1 cellular context compared by ENCODE assay signal in the genomic region with DNA sequence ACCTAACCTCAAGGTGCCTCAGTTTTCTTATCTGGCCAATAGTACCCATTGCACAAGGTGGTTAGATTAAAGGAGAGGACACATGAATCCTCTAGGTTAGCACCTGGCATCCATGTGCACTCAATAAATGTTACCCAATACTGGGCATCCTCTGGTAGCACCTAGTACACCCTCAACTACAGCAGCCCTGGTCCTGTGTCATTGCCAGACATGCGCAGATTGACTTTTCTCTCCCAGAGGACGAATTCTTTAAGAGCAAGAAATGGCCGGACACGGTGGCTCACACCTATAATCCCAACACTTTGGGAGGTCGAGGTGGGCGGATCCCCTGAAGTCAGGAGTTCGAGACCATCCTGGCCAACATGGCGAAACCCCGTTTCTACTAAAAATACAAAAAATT.
TF ChIP-seq lines count a peak whose summit lies in the region.

No MANE protein-coding gene starts in this region.

TF ChIP-seq in liver, 16 proteins besides CTCF, POLR2A, EP300 and RAD21 (continued from another document):
- TF ChIP-seq, protein P1, sequence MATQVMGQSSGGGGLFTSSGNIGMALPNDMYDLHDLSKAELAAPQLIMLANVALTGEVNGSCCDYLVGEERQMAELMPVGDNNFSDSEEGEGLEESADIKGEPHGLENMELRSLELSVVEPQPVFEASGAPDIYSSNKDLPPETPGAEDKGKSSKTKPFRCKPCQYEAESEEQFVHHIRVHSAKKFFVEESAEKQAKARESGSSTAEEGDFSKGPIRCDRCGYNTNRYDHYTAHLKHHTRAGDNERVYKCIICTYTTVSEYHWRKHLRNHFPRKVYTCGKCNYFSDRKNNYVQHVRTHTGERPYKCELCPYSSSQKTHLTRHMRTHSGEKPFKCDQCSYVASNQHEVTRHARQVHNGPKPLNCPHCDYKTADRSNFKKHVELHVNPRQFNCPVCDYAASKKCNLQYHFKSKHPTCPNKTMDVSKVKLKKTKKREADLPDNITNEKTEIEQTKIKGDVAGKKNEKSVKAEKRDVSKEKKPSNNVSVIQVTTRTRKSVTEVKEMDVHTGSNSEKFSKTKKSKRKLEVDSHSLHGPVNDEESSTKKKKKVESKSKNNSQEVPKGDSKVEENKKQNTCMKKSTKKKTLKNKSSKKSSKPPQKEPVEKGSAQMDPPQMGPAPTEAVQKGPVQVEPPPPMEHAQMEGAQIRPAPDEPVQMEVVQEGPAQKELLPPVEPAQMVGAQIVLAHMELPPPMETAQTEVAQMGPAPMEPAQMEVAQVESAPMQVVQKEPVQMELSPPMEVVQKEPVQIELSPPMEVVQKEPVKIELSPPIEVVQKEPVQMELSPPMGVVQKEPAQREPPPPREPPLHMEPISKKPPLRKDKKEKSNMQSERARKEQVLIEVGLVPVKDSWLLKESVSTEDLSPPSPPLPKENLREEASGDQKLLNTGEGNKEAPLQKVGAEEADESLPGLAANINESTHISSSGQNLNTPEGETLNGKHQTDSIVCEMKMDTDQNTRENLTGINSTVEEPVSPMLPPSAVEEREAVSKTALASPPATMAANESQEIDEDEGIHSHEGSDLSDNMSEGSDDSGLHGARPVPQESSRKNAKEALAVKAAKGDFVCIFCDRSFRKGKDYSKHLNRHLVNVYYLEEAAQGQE (IDR thresholded peaks at IDR 0.05): no peak
- TF ChIP-seq TAF1 (conservative IDR thresholded peaks at IDR 0.05) (no peak), GABPA (IDR thresholded peaks at IDR 0.05 in 1 of 2, conservative IDR thresholded peaks at IDR 0.05 in 1 of 2) (peak in 1 of 2 donors; percentile 11), HNF4G (IDR thresholded peaks at IDR 0.05) (no peak), RXRA (IDR thresholded peaks at IDR 0.05) (peak; percentile 38 to 79), JUND (IDR thresholded peaks at IDR 0.05) (peak in 1 of 2 donors; percentile 17), HNF4A (conservative IDR thresholded peaks at IDR 0.05) (peak in 1 of 2 donors; percentile 74)
- TF ChIP-seq, protein P2, sequence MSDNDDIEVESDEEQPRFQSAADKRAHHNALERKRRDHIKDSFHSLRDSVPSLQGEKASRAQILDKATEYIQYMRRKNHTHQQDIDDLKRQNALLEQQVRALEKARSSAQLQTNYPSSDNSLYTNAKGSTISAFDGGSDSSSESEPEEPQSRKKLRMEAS (IDR thresholded peaks at IDR 0.05): peak; percentile 94
